In genomic region chr7:107473975-107474598, GRCh38 we compare ENCODE assay signal across 1 cellular context.
TF ChIP-seq lines count a peak whose summit lies in the region.

No MANE protein-coding gene starts in this region.

TF ChIP-seq in A549, 52 proteins besides CTCF, POLR2A, EP300 and RAD21 (continued from another document):
- no peak for TF ChIP-seq HMGXB4 (CRISPR knock-in tag; IDR thresholded peaks at IDR 0.05; ENCODE audit: borderline replicate concordance)
- no peak for TF ChIP-seq CBX2 (IDR thresholded peaks at IDR 0.05; ENCODE audit: borderline replicate concordance, low read depth)
- TF ChIP-seq GATA3 (IDR thresholded peaks at IDR 0.05; ENCODE audit: borderline replicate concordance), result no peak
- TF ChIP-seq PBX3 (IDR thresholded peaks at IDR 0.05), result no peak
- no peak for TF ChIP-seq MAFK (IDR thresholded peaks at IDR 0.05; ENCODE audit: partially characterized antibody)
- no peak for TF ChIP-seq MAZ (IDR thresholded peaks at IDR 0.05; ENCODE audit: borderline replicate concordance, low read depth, low read length)
- no peak for TF ChIP-seq ZNF302 (CRISPR knock-in tag; IDR thresholded peaks at IDR 0.05)
- TF ChIP-seq CBX8 (IDR thresholded peaks at IDR 0.05), result no peak
TF ChIP-seq in A549: peak in this region for 0.
